ENCODE assay signal across 14 cellular contexts in genomic region chr4:10977534-10977933, GRCh38.
DNase-seq lines count a peak whose midpoint lies in the region; ATAC-seq lines count a peak whose summit lies in the region.
"Had no signal": no experiment of that assay in that cellular context is flagged by ENCODE, and none has a peak within 500 bp of the region (broad histone marks: within the 10 kb centered on the region; RNA-seq: fewer than 3 reads in every experiment).

No MANE protein-coding gene starts in this region.

- H3K4me1 Mint-ChIP-seq in stimulated activated memory B cell treated with anti-CD40 and anti-IgM and Interleukin-4, amounts not matched to agents 10 μg/mL and 1 μg/mL and 100 μg/mL, for 72 hours = peaks cover 27% of the 10 kb centered on the region
- H3K4me1 Mint-ChIP-seq: central memory CD8-positive, alpha-beta T cell had no signal

- no peak for DNase-seq in activated CD4-positive, CD25-positive, alpha-beta regulatory T cell treated with anti-CD3 and anti-CD28 coated beads, Interleukin-2, amount 50 U/mL, for 72 hours
- DNase-seq in NCI-H2196 (lab: John Stamatoyannopoulos, UW; ENCODE audit: unreplicated experiment) = no peak
- DNase-seq in activated naive CD4-positive, alpha-beta T cell (lab: John Stamatoyannopoulos, UW) = no peak
- no peak for DNase-seq in OCI-M1 (lab: John Stamatoyannopoulos, UW)
- DNase-seq: activated CD4-positive, alpha-beta T cell treated with anti-CD3 and anti-CD28 coated beads, Interleukin-2, amount 10 ng/mL, durations not matched to agents 24 days and 14 days; esophagus squamous epithelium; NCI-H1436 treated with DMSO at 0.1 percent for 48 hours; NCI-H82 had no signal

- H3K4me3 Mint-ChIP-seq in stimulated activated memory B cell treated with anti-CD40 and anti-IgM and Interleukin-4, amounts not matched to agents 10 μg/mL and 1 μg/mL and 100 μg/mL, for 72 hours = no peak overlapping the region
- H3K4me3 Mint-ChIP-seq: activated CD4-positive, alpha-beta T cell treated with anti-CD3 and anti-CD28 coated beads, Interleukin-2, amount 10 ng/mL, durations not matched to agents 24 days and 14 days; central memory CD8-positive, alpha-beta T cell had no signal

- H3K36me3 Mint-ChIP-seq in stimulated activated memory B cell treated with anti-CD40 and anti-IgM and Interleukin-4, amounts not matched to agents 10 μg/mL and 1 μg/mL and 100 μg/mL, for 72 hours = peaks cover 6% of the 10 kb centered on the region

- H3K27ac Mint-ChIP-seq in stimulated activated memory B cell treated with anti-CD40 and anti-IgM and Interleukin-4, amounts not matched to agents 10 μg/mL and 1 μg/mL and 100 μg/mL, for 72 hours = no peak overlapping the region
- H3K27ac Mint-ChIP-seq: activated CD4-positive, alpha-beta T cell treated with anti-CD3 and anti-CD28 coated beads, Interleukin-2, amount 10 ng/mL, durations not matched to agents 24 days and 14 days had no signal

- peak; percentile 94 for ATAC-seq in GM19351 (IDR thresholded peaks at IDR 0.05; ENCODE audit: unreplicated experiment)
- ATAC-seq in HG02678 (IDR thresholded peaks at IDR 0.05; ENCODE audit: unreplicated experiment) = peak; percentile 88
- ATAC-seq in HG03520 (IDR thresholded peaks at IDR 0.05; ENCODE audit: unreplicated experiment) = peak; percentile 87
- peak; percentile 91 for ATAC-seq in stimulated activated memory B cell treated with anti-CD40 and anti-IgM and Interleukin-4, amounts not matched to agents 10 μg/mL and 1 μg/mL and 100 μg/mL, for 72 hours
- ATAC-seq: HepG2 had no signal

- peaks cover 20% of the 10 kb centered on the region for H3K9me3 Mint-ChIP-seq in stimulated activated memory B cell treated with anti-CD40 and anti-IgM and Interleukin-4, amounts not matched to agents 10 μg/mL and 1 μg/mL and 100 μg/mL, for 72 hours

- no peaks in the 10 kb centered on the region for H3K27me3 Mint-ChIP-seq in stimulated activated memory B cell treated with anti-CD40 and anti-IgM and Interleukin-4, amounts not matched to agents 10 μg/mL and 1 μg/mL and 100 μg/mL, for 72 hours
- H3K27me3 Mint-ChIP-seq: activated CD4-positive, alpha-beta T cell treated with anti-CD3 and anti-CD28 coated beads, Interleukin-2, amount 10 ng/mL, durations not matched to agents 24 days and 14 days had no signal
